In genomic region chr5:54045077-54045792, GRCh38 we compare ENCODE assay signal across 15 cellular contexts.
DNase-seq lines count a peak whose midpoint lies in the region; ATAC-seq, FAIRE-seq and TF ChIP-seq lines count a peak whose summit lies in the region.
"Had no signal": no experiment of that assay in that cellular context is flagged by ENCODE, and none has a peak within 500 bp of the region (broad histone marks: within the 10 kb centered on the region; RNA-seq: fewer than 3 reads in every experiment).

No MANE protein-coding gene starts in this region.

- peak overlapping the region; percentile 21 for H3K4me3 Mint-ChIP-seq in Calu3 (ENCODE audit: low read depth, unreplicated experiment)
- no peak overlapping the region for H3K4me3 Mint-ChIP-seq in progenitor cell of endocrine pancreas (ENCODE audit: low read depth)
- no peak overlapping the region for H3K4me3 Mint-ChIP-seq in activated naive CD8-positive, alpha-beta T cell treated with anti-CD3 and anti-CD28 coated beads for 36 hours
- H3K4me3 Mint-ChIP-seq: CD8-positive, alpha-beta T cell had no signal

- no TSS peak for BruUV-seq in Calu3 (replicated peaks; lab: Mats Ljungman, UMichigan)

- CTCF ChIA-PET in Calu3 (lab: Charles Lee): interaction anchor here (0.6 kb wide), 1 partner anchor 1431 kb away, joined by 3 read pairs; no protein-coding TSS in a partner anchor

- DNase-seq in Calu3: peak; percentile 36
- no peak for DNase-seq in HTR-8/SVneo (ENCODE audit: insufficient read length, low spot score)
- no peak for DNase-seq in left colon
- DNase-seq in progenitor cell of endocrine pancreas (ENCODE audit: low spot score, unreplicated experiment): no peak
- DNase-seq in D721Med (ENCODE audit: insufficient read length, low spot score): no peak
- no peak for DNase-seq in activated naive CD8-positive, alpha-beta T cell treated with anti-CD3 and anti-CD28 coated beads for 36 hours
- DNase-seq: CD8-positive, alpha-beta T cell; H7; NCI-H146; NCI-H2081 treated with DMSO at 0.1 percent for 48 hours; NCI-H2227 treated with DMSO at 0.1 percent for 48 hours; NCI-H526; RPMI8226 had no signal

- H3K9me3 Mint-ChIP-seq in Calu3 (ENCODE audit: low read depth, unreplicated experiment) (no peaks in the 10 kb centered on the region), progenitor cell of endocrine pancreas (ENCODE audit: low read depth) (peaks cover 2% of the 10 kb centered on the region)
- no peaks in the 10 kb centered on the region for H3K9me3 Mint-ChIP-seq in activated naive CD8-positive, alpha-beta T cell treated with anti-CD3 and anti-CD28 coated beads for 36 hours
- H3K9me3 Mint-ChIP-seq: CD8-positive, alpha-beta T cell had no signal

- H3K36me3 Mint-ChIP-seq in Calu3 (ENCODE audit: insufficient read depth, unreplicated experiment) (no peaks in the 10 kb centered on the region), progenitor cell of endocrine pancreas (ENCODE audit: insufficient read depth) (peaks cover 2% of the 10 kb centered on the region)
- peaks cover 4% of the 10 kb centered on the region for H3K36me3 Mint-ChIP-seq in activated naive CD8-positive, alpha-beta T cell treated with anti-CD3 and anti-CD28 coated beads for 36 hours
- H3K36me3 Mint-ChIP-seq: CD8-positive, alpha-beta T cell had no signal

- peak; percentile 51 for FAIRE-seq in HTR-8/SVneo (lab: Jason Lieb, UNC)
- no peak for FAIRE-seq in D721Med (lab: Jason Lieb, UNC)
- FAIRE-seq: K562 had no signal

- TF ChIP-seq CTCF in Calu3 (IDR thresholded peaks at IDR 0.05; ENCODE audit: unreplicated experiment) (no peak), progenitor cell of endocrine pancreas (IDR thresholded peaks at IDR 0.05; ENCODE audit: unreplicated experiment) (no peak), D721Med (IDR thresholded peaks at IDR 0.05; ENCODE audit: insufficient read depth, missing control alignments) (no peak)

- intact Hi-C loops in Calu3 (cut with micrococcal nuclease; ENCODE audit: unreplicated experiment) (no loop called here), left colon (cut with DNase I, micrococcal nuclease) (no loop called here)

- H3K4me1 Mint-ChIP-seq in Calu3 (ENCODE audit: low read depth, unreplicated experiment): peaks cover 32% of the 10 kb centered on the region
- H3K4me1 Mint-ChIP-seq in progenitor cell of endocrine pancreas (ENCODE audit: low read depth): peaks cover 22% of the 10 kb centered on the region
- H3K4me1 Mint-ChIP-seq in activated naive CD8-positive, alpha-beta T cell treated with anti-CD3 and anti-CD28 coated beads for 36 hours: no peaks in the 10 kb centered on the region

- H3K27ac Mint-ChIP-seq in Calu3 (ENCODE audit: unreplicated experiment) (peak overlapping the region; percentile 60), progenitor cell of endocrine pancreas (peak overlapping the region; percentile 18)
- no peak overlapping the region for H3K27ac Mint-ChIP-seq in activated naive CD8-positive, alpha-beta T cell treated with anti-CD3 and anti-CD28 coated beads for 36 hours
- H3K27ac Mint-ChIP-seq: CD8-positive, alpha-beta T cell had no signal

- peak; percentile 66 for ATAC-seq in left colon
- ATAC-seq in HG02571 (IDR thresholded peaks at IDR 0.05; ENCODE audit: unreplicated experiment): no peak
- ATAC-seq: CD8-positive, alpha-beta T cell; K562 had no signal

- H3K27me3 Mint-ChIP-seq in Calu3 (ENCODE audit: unreplicated experiment): no peaks in the 10 kb centered on the region
- no peaks in the 10 kb centered on the region for H3K27me3 Mint-ChIP-seq in progenitor cell of endocrine pancreas
- no peaks in the 10 kb centered on the region for H3K27me3 Mint-ChIP-seq in activated naive CD8-positive, alpha-beta T cell treated with anti-CD3 and anti-CD28 coated beads for 36 hours
